In genomic region chr4:2786794-2787229, GRCh38 we compare ENCODE assay signal across 1 cellular context.
TF ChIP-seq lines count a peak whose summit lies in the region.

No MANE protein-coding gene starts in this region.

TF ChIP-seq in GM12878, 131 proteins besides CTCF, POLR2A, EP300 and RAD21:
- TF ChIP-seq GATAD2B (conservative IDR thresholded peaks at IDR 0.05; ENCODE audit: low read depth) (peak; percentile 78), RBBP5 (conservative IDR thresholded peaks at IDR 0.05) (no peak), ZNF622 (IDR thresholded peaks at IDR 0.05) (no peak), RCOR1 (conservative IDR thresholded peaks at IDR 0.05; ENCODE audit: low read depth, low read length) (0 out of 2 replicates have a peak, but pooled peaks have one; percentile 9), ZNF687 (IDR thresholded peaks at IDR 0.05) (peak; percentile 25), SMARCA5 (IDR thresholded peaks at IDR 0.05) (peak; percentile 65; the same call in 1 of the 2 replicates), PAX8 (IDR thresholded peaks at IDR 0.05) (no peak), NBN (IDR thresholded peaks at IDR 0.05) (0 out of 2 replicates have a peak, but pooled peaks have one; percentile 8), HDGF (IDR thresholded peaks at IDR 0.05) (0 out of 2 replicates have a peak, but pooled peaks have one; percentile 39), MEF2B (IDR thresholded peaks at IDR 0.05; ENCODE audit: partially characterized antibody, poor library complexity, severe bottlenecking) (peak; percentile 97), RB1 (IDR thresholded peaks at IDR 0.05; ENCODE audit: borderline replicate concordance) (peak; percentile 52; the same call in 1 of the 2 replicates)
- TF ChIP-seq, protein P1, sequence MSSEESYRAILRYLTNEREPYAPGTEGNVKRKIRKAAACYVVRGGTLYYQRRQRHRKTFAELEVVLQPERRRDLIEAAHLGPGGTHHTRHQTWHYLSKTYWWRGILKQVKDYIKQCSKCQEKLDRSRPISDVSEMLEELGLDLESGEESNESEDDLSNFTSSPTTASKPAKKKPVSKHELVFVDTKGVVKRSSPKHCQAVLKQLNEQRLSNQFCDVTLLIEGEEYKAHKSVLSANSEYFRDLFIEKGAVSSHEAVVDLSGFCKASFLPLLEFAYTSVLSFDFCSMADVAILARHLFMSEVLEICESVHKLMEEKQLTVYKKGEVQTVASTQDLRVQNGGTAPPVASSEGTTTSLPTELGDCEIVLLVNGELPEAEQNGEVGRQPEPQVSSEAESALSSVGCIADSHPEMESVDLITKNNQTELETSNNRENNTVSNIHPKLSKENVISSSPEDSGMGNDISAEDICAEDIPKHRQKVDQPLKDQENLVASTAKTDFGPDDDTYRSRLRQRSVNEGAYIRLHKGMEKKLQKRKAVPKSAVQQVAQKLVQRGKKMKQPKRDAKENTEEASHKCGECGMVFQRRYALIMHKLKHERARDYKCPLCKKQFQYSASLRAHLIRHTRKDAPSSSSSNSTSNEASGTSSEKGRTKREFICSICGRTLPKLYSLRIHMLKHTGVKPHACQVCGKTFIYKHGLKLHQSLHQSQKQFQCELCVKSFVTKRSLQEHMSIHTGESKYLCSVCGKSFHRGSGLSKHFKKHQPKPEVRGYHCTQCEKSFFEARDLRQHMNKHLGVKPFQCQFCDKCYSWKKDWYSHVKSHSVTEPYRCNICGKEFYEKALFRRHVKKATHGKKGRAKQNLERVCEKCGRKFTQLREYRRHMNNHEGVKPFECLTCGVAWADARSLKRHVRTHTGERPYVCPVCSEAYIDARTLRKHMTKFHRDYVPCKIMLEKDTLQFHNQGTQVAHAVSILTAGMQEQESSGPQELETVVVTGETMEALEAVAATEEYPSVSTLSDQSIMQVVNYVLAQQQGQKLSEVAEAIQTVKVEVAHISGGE (CRISPR knock-in tag; IDR thresholded peaks at IDR 0.05) = no peak
- TF ChIP-seq, protein P2, sequence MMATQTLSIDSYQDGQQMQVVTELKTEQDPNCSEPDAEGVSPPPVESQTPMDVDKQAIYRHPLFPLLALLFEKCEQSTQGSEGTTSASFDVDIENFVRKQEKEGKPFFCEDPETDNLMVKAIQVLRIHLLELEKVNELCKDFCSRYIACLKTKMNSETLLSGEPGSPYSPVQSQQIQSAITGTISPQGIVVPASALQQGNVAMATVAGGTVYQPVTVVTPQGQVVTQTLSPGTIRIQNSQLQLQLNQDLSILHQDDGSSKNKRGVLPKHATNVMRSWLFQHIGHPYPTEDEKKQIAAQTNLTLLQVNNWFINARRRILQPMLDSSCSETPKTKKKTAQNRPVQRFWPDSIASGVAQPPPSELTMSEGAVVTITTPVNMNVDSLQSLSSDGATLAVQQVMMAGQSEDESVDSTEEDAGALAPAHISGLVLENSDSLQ (IDR thresholded peaks at IDR 0.05) = no peak
- TF ChIP-seq, protein P3, sequence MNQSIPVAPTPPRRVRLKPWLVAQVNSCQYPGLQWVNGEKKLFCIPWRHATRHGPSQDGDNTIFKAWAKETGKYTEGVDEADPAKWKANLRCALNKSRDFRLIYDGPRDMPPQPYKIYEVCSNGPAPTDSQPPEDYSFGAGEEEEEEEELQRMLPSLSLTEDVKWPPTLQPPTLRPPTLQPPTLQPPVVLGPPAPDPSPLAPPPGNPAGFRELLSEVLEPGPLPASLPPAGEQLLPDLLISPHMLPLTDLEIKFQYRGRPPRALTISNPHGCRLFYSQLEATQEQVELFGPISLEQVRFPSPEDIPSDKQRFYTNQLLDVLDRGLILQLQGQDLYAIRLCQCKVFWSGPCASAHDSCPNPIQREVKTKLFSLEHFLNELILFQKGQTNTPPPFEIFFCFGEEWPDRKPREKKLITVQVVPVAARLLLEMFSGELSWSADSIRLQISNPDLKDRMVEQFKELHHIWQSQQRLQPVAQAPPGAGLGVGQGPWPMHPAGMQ (IDR thresholded peaks at IDR 0.05; ENCODE audit: borderline replicate concordance) = no peak
- TF ChIP-seq, protein P4, sequence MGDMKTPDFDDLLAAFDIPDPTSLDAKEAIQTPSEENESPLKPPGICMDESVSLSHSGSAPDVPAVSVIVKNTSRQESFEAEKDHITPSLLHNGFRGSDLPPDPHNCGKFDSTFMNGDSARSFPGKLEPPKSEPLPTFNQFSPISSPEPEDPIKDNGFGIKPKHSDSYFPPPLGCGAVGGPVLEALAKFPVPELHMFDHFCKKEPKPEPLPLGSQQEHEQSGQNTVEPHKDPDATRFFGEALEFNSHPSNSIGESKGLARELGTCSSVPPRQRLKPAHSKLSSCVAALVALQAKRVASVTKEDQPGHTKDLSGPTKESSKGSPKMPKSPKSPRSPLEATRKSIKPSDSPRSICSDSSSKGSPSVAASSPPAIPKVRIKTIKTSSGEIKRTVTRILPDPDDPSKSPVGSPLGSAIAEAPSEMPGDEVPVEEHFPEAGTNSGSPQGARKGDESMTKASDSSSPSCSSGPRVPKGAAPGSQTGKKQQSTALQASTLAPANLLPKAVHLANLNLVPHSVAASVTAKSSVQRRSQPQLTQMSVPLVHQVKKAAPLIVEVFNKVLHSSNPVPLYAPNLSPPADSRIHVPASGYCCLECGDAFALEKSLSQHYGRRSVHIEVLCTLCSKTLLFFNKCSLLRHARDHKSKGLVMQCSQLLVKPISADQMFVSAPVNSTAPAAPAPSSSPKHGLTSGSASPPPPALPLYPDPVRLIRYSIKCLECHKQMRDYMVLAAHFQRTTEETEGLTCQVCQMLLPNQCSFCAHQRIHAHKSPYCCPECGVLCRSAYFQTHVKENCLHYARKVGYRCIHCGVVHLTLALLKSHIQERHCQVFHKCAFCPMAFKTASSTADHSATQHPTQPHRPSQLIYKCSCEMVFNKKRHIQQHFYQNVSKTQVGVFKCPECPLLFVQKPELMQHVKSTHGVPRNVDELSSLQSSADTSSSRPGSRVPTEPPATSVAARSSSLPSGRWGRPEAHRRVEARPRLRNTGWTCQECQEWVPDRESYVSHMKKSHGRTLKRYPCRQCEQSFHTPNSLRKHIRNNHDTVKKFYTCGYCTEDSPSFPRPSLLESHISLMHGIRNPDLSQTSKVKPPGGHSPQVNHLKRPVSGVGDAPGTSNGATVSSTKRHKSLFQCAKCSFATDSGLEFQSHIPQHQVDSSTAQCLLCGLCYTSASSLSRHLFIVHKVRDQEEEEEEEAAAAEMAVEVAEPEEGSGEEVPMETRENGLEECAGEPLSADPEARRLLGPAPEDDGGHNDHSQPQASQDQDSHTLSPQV (IDR thresholded peaks at IDR 0.05) = peak; percentile 69; the same call in 1 of the 2 replicates
- TF ChIP-seq, protein P5, sequence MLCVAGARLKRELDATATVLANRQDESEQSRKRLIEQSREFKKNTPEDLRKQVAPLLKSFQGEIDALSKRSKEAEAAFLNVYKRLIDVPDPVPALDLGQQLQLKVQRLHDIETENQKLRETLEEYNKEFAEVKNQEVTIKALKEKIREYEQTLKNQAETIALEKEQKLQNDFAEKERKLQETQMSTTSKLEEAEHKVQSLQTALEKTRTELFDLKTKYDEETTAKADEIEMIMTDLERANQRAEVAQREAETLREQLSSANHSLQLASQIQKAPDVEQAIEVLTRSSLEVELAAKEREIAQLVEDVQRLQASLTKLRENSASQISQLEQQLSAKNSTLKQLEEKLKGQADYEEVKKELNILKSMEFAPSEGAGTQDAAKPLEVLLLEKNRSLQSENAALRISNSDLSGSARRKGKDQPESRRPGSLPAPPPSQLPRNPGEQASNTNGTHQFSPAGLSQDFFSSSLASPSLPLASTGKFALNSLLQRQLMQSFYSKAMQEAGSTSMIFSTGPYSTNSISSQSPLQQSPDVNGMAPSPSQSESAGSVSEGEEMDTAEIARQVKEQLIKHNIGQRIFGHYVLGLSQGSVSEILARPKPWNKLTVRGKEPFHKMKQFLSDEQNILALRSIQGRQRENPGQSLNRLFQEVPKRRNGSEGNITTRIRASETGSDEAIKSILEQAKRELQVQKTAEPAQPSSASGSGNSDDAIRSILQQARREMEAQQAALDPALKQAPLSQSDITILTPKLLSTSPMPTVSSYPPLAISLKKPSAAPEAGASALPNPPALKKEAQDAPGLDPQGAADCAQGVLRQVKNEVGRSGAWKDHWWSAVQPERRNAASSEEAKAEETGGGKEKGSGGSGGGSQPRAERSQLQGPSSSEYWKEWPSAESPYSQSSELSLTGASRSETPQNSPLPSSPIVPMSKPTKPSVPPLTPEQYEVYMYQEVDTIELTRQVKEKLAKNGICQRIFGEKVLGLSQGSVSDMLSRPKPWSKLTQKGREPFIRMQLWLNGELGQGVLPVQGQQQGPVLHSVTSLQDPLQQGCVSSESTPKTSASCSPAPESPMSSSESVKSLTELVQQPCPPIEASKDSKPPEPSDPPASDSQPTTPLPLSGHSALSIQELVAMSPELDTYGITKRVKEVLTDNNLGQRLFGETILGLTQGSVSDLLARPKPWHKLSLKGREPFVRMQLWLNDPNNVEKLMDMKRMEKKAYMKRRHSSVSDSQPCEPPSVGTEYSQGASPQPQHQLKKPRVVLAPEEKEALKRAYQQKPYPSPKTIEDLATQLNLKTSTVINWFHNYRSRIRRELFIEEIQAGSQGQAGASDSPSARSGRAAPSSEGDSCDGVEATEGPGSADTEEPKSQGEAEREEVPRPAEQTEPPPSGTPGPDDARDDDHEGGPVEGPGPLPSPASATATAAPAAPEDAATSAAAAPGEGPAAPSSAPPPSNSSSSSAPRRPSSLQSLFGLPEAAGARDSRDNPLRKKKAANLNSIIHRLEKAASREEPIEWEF (IDR thresholded peaks at IDR 0.05; ENCODE audit: insufficient replicate concordance, low read depth, low read length) = peak; percentile 46
- TF ChIP-seq, protein P6, sequence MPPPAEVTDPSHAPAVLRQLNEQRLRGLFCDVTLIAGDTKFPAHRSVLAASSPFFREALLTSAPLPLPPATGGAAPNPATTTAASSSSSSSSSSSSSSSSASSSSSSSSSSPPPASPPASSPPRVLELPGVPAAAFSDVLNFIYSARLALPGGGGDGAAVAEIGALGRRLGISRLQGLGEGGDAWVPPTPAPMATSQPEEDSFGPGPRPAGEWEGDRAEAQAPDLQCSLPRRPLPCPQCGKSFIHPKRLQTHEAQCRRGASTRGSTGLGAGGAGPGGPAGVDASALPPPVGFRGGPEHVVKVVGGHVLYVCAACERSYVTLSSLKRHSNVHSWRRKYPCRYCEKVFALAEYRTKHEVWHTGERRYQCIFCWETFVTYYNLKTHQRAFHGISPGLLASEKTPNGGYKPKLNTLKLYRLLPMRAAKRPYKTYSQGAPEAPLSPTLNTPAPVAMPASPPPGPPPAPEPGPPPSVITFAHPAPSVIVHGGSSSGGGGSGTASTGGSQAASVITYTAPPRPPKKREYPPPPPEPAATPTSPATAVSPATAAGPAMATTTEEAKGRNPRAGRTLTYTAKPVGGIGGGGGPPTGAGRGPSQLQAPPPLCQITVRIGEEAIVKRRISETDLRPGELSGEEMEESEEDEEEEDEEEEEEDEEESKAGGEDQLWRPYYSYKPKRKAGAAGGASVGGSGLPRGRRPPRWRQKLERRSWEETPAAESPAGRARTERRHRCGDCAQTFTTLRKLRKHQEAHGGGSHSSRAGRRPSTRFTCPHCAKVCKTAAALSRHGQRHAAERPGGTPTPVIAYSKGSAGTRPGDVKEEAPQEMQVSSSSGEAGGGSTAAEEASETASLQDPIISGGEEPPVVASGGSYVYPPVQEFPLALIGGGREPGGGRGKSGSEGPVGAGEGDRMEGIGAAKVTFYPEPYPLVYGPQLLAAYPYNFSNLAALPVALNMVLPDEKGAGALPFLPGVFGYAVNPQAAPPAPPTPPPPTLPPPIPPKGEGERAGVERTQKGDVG (CRISPR knock-in tag; IDR thresholded peaks at IDR 0.05) = 0 out of 2 replicates have a peak, but pooled peaks have one; percentile 20
TF ChIP-seq in GM12878: peak in this region for 11.
